ENCODE assay signal across 8 cellular contexts in the genomic region with DNA sequence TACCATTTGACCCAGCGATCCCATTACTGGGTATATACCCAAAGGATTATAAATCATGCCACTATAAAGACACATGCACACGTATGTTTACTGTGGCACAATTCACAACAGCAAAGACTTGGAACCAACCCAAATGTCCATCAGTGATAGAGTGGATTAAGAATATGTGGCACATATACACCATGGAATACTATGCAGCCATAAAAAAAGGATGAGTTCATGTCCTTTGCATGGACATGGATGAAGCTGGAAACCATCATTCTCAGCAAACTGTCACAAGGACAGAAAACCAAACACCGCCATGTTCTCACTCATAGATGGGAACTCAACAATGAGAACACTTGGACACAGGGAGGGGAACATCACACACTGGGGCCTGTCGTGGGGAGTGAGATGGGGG. TPM values are rescaled to one million over a fixed set of nuclear protein-coding genes. Genes with fewer than 3 reads are reported as not detected.
DNase-seq lines count a peak whose midpoint lies in the region; ATAC-seq and TF ChIP-seq lines count a peak whose summit lies in the region.
"Not testable (repeated sequence)": the region's sequence is repeated elsewhere in the genome, so short reads cannot be mapped to it uniquely, and the experiment has no call there.

No MANE protein-coding gene starts in this region.

- not testable (repeated sequence) for H3K4ac ChIP-seq in H9 (ENCODE audit: low read depth, low read length)

- H3K4me3 ChIP-seq in AG10803 (ENCODE audit: low read length) (peak overlapping the region; percentile 91), SU-DHL-6 (ENCODE audit: insufficient read depth, low read length, poor library complexity, severe bottlenecking) (peak overlapping the region; percentile 66), dorsolateral prefrontal cortex (peak overlapping the region in 39 of 59 donors; percentile 62 to 90 (median 80)), iPS-18a (ENCODE audit: low read length) (peak overlapping the region; percentile 78), neural cell (ENCODE audit: low read length) (peak overlapping the region; percentile 84)

- H2AK5ac ChIP-seq in H9 (ENCODE audit: insufficient read length, low read length), result not testable (repeated sequence)

- not testable (repeated sequence) for H3K18ac ChIP-seq in H9 (ENCODE audit: insufficient read length, low read depth, low read length)

- H3K23me2 ChIP-seq in H9 (ENCODE audit: insufficient read length, low read depth, low read length, poor library complexity, severe bottlenecking), result peaks cover 11% of the 10 kb centered on the region

- not testable (repeated sequence) for H3K79me2 ChIP-seq in H9 (ENCODE audit: insufficient read depth, low read length); neural cell (replicated peaks; ENCODE audit: insufficient read depth, low read length)
- peaks cover 58% of the 10 kb centered on the region for H3K79me2 ChIP-seq in SU-DHL-6 (ENCODE audit: insufficient read depth, low read length)

- H2BK5ac ChIP-seq in H9 (ENCODE audit: insufficient read length, low read length), result not testable (repeated sequence)

- not testable (repeated sequence) for H3K27me3 Mint-ChIP-seq in H9 (ENCODE audit: low read depth); activated naive CD4-positive, alpha-beta T cell treated with anti-CD3 and anti-CD28 coated beads for 36 hours (ENCODE audit: low read depth); stimulated activated naive CD8-positive, alpha-beta T cell treated with anti-CD3 and anti-CD28 coated beads, Interleukin-15, amount 100 ng/mL, for 72 hours

- H3K56ac ChIP-seq in H9 (ENCODE audit: insufficient read length, low read depth, low read length), result not testable (repeated sequence)

- not testable (repeated sequence) for H2BK15ac ChIP-seq in H9 (ENCODE audit: low read depth, low read length)

- not testable (repeated sequence) for H3K36me3 ChIP-seq in SU-DHL-6 (ENCODE audit: low read length); iPS-18a (ENCODE audit: control insufficient read depth, low read depth, low read length); neural cell (ENCODE audit: insufficient read depth, low read length)

- H3K27ac ChIP-seq in H9 (ENCODE audit: insufficient read length, low read depth, low read length); dorsolateral prefrontal cortex; iPS-18a (ENCODE audit: low read length); neural cell (ENCODE audit: low read length): not testable (repeated sequence)
- H3K27ac ChIP-seq in SU-DHL-6 (ENCODE audit: low read depth, low read length), result peak overlapping the region; percentile 85

- not testable (repeated sequence) for TF ChIP-seq RAD21 in neural cell (conservative IDR thresholded peaks at IDR 0.05)

- not testable (repeated sequence) for H4K20me1 ChIP-seq in H9 (ENCODE audit: control insufficient read depth, insufficient read depth, insufficient read length); SU-DHL-6 (ENCODE audit: low read depth, low read length); neural cell (ENCODE audit: insufficient read depth)

- H4K8ac ChIP-seq in H9 (replicated peaks; ENCODE audit: insufficient read length, low read depth, low read length), result not testable (repeated sequence)

- H3T11ph ChIP-seq in H9 (ENCODE audit: low read length), result not testable (repeated sequence)

- H2AFZ ChIP-seq in H9 (ENCODE audit: low read length); SU-DHL-6 (ENCODE audit: low read depth, low read length, severe bottlenecking); neural cell (ENCODE audit: low read depth, low read length): not testable (repeated sequence)

- H3K36me3 Mint-ChIP-seq in H9 (ENCODE audit: insufficient read depth in 1 of 3, low read depth in 3 of 3); activated naive CD4-positive, alpha-beta T cell treated with anti-CD3 and anti-CD28 coated beads for 36 hours (ENCODE audit: low read depth): not testable (repeated sequence)

- H3K27ac Mint-ChIP-seq in H9; activated naive CD4-positive, alpha-beta T cell treated with anti-CD3 and anti-CD28 coated beads for 36 hours; stimulated activated naive CD8-positive, alpha-beta T cell treated with anti-CD3 and anti-CD28 coated beads, Interleukin-15, amount 100 ng/mL, for 72 hours: not testable (repeated sequence)

- H3K14ac ChIP-seq in H9 (ENCODE audit: insufficient read depth, low read length), result not testable (repeated sequence)

- not testable (repeated sequence) for H3K27me3 ChIP-seq in H9 (ENCODE audit: insufficient read depth, low read length); SU-DHL-6 (ENCODE audit: low read length); dorsolateral prefrontal cortex; iPS-18a (ENCODE audit: control insufficient read depth, insufficient read depth, low read length); neural cell (ENCODE audit: insufficient read depth, low read depth, low read length)

- not testable (repeated sequence) for H3K9me3 Mint-ChIP-seq in H9; activated naive CD4-positive, alpha-beta T cell treated with anti-CD3 and anti-CD28 coated beads for 36 hours; stimulated activated naive CD8-positive, alpha-beta T cell treated with anti-CD3 and anti-CD28 coated beads, Interleukin-15, amount 100 ng/mL, for 72 hours

- not testable (repeated sequence) for H3K9ac ChIP-seq in H9 (ENCODE audit: extremely low read depth, insufficient read length, low read length); neural cell (ENCODE audit: low read length)
- H3K9ac ChIP-seq in SU-DHL-6 (ENCODE audit: low read length) (peak overlapping the region; percentile 75), iPS-18a (ENCODE audit: low read length) (peak overlapping the region; percentile 69)

- ATAC-seq in stimulated activated naive CD8-positive, alpha-beta T cell treated with anti-CD3 and anti-CD28 coated beads, Interleukin-15, amount 100 ng/mL, for 72 hours, result not testable (repeated sequence)

- H3K23ac ChIP-seq in H9 (ENCODE audit: insufficient read length, low read depth, low read length), result not testable (repeated sequence)

- H3F3A ChIP-seq in SU-DHL-6 (ENCODE audit: insufficient read depth), result peaks cover 16% of the 10 kb centered on the region; the same call in 1 of the 2 replicates
- not testable (repeated sequence) for H3F3A ChIP-seq in neural cell (ENCODE audit: insufficient read depth, low read length, poor library complexity, severe bottlenecking)

- not testable (repeated sequence) for H3K4me1 ChIP-seq in H9 (ENCODE audit: insufficient read depth, low read length); iPS-18a (ENCODE audit: control insufficient read depth, low read depth, low read length)

- CTCF ChIA-PET in activated naive CD4-positive, alpha-beta T cell treated with anti-CD3 and anti-CD28 coated beads for 36 hours (lab: Charles Lee), result interaction anchor here (0.7 to 2.0 kb wide), 6 partner anchors 8 to 421 kb away, joined by 3 to 31 read pairs (median 4); no protein-coding TSS in a partner anchor

- not testable (repeated sequence) for H3K79me1 ChIP-seq in H9 (ENCODE audit: insufficient read depth, low read depth, low read length, poor library complexity, severe bottlenecking)

- not testable (repeated sequence) for H4K91ac ChIP-seq in H9 (ENCODE audit: insufficient read length, low read depth, low read length)

- not testable (repeated sequence) for H4K5ac ChIP-seq in H9 (ENCODE audit: insufficient read length, low read depth, low read length)

- TF ChIP-seq CTCF in AG10803 (conservative IDR thresholded peaks at IDR 0.05; ENCODE audit: low read length); H9 (conservative IDR thresholded peaks at IDR 0.05); SU-DHL-6 (IDR thresholded peaks at IDR 0.05; ENCODE audit: insufficient read depth, low read length, poor library complexity, severe bottlenecking); dorsolateral prefrontal cortex (IDR thresholded peaks at IDR 0.05 in 54 of 56, conservative IDR thresholded peaks at IDR 0.05 in 2 of 56; ENCODE audit: low read depth in 1 of 56, partially characterized antibody in 56 of 56); neural cell (IDR thresholded peaks at IDR 0.05; ENCODE audit: poor library complexity, severe bottlenecking): not testable (repeated sequence)

- no CpG with 5 or more reads among the region's 4 CpGs for WGBS in H9 (ENCODE audit: extremely low coverage, insufficient read length, low lambda C conversion rate)

- not testable (repeated sequence) for H2BK20ac ChIP-seq in H9 (ENCODE audit: low read depth, low read length, poor library complexity, severe bottlenecking)

- H3K9me3 ChIP-seq in H9 (ENCODE audit: control insufficient read depth, low read depth, low read length); SU-DHL-6 (ENCODE audit: insufficient read depth, low read length); iPS-18a (ENCODE audit: control insufficient read depth, low read depth, low read length); neural cell (ENCODE audit: low read length): not testable (repeated sequence)

- not testable (repeated sequence) for H2BK12ac ChIP-seq in H9 (ENCODE audit: insufficient read length, low read depth, low read length)

- H3K4me2 ChIP-seq in H9 (ENCODE audit: insufficient read depth, insufficient read length, low read length) (peak overlapping the region; percentile 81), SU-DHL-6 (ENCODE audit: low read depth, low read length, poor library complexity, severe bottlenecking) (peak overlapping the region; percentile 82)
- not testable (repeated sequence) for H3K4me2 ChIP-seq in neural cell (ENCODE audit: low read length)

- TF ChIP-seq EP300 in neural cell (conservative IDR thresholded peaks at IDR 0.05; ENCODE audit: poor library complexity, severe bottlenecking), result not testable (repeated sequence)

- not testable (repeated sequence) for H3K9me2 ChIP-seq in SU-DHL-6 (replicated peaks; ENCODE audit: insufficient read depth, low read length); neural cell (ENCODE audit: insufficient read depth, low read length)

- intact Hi-C loops in activated naive CD4-positive, alpha-beta T cell treated with anti-CD3 and anti-CD28 coated beads for 36 hours (cut with micrococcal nuclease), result loop anchor here (5.0 to 10.0 kb wide), 2 partner anchors 249 to 354 kb away; no protein-coding TSS in a partner anchor
- intact Hi-C loops in dorsolateral prefrontal cortex (cut with DNase I), result loop anchor here (5.0 to 10.0 kb wide), 4 partner anchors 54 to 426 kb away; a partner anchor contains a TSS

- not testable (repeated sequence) for H2BK120ac ChIP-seq in H9 (ENCODE audit: low read depth, low read length, poor library complexity, severe bottlenecking)

- not testable (repeated sequence) for DNase-seq in AG10803 (ENCODE audit: low read depth); H9; activated naive CD4-positive, alpha-beta T cell treated with anti-CD3 and anti-CD28 coated beads for 36 hours; dorsolateral prefrontal cortex; stimulated activated naive CD8-positive, alpha-beta T cell treated with anti-CD3 and anti-CD28 coated beads, Interleukin-15, amount 100 ng/mL, for 72 hours

- peaks cover 9 to 18% of the 10 kb centered on the region in 2 experiments for H3K4me1 Mint-ChIP-seq in H9
- peaks cover 31% of the 10 kb centered on the region for H3K4me1 Mint-ChIP-seq in activated naive CD4-positive, alpha-beta T cell treated with anti-CD3 and anti-CD28 coated beads for 36 hours (ENCODE audit: low read depth)
- H3K4me1 Mint-ChIP-seq in stimulated activated naive CD8-positive, alpha-beta T cell treated with anti-CD3 and anti-CD28 coated beads, Interleukin-15, amount 100 ng/mL, for 72 hours, result peaks cover 51% of the 10 kb centered on the region

- peak overlapping the region; percentile 82 to 89 for H3K4me3 Mint-ChIP-seq in H9
- peak overlapping the region; percentile 83 for H3K4me3 Mint-ChIP-seq in activated naive CD4-positive, alpha-beta T cell treated with anti-CD3 and anti-CD28 coated beads for 36 hours
- H3K4me3 Mint-ChIP-seq in stimulated activated naive CD8-positive, alpha-beta T cell treated with anti-CD3 and anti-CD28 coated beads, Interleukin-15, amount 100 ng/mL, for 72 hours, result peak overlapping the region; percentile 93 to 94

RNA-seq across cellular contexts. Expression of a gene that starts 1.3 kb away (rescaled TPM):
- total RNA-seq in H9 (2021) (16.1 and 17.2 TPM in 2 replicates), dorsolateral prefrontal cortex (10 to 100 TPM in 107 of 120 experiments, 1 to 10 TPM in 13; 7.6 to 23.3 (median 13.3) TPM)
- 10 to 100 TPM; 13.3 to 14.7 TPM for total RNA-seq in activated naive CD4-positive, alpha-beta T cell treated with anti-CD3 and anti-CD28 coated beads for 36 hours
- polyA plus RNA-seq in neural cell, result 8.3 and 14.2 TPM in 2 replicates
- 15.6 and 19.2 TPM in 2 replicates for polyA minus RNA-seq in neural cell

RNA-seq across cellular contexts. Expression of a gene that starts 55.8 kb away (rescaled TPM):
- total RNA-seq in H9 (2021) (36.7 and 38.5 TPM in 2 replicates), dorsolateral prefrontal cortex (10 to 100 TPM; 35.4 to 65.5 (median 50.8) TPM)
- total RNA-seq in activated naive CD4-positive, alpha-beta T cell treated with anti-CD3 and anti-CD28 coated beads for 36 hours, result 10 to 100 TPM; 17.0 to 17.9 TPM
- polyA plus RNA-seq in neural cell, result 26.3 and 32.7 TPM in 2 replicates
- polyA minus RNA-seq in neural cell, result 28.5 and 41.4 TPM in 2 replicates
